ENCODE assay signal across 12 cellular contexts in the genomic region with DNA sequence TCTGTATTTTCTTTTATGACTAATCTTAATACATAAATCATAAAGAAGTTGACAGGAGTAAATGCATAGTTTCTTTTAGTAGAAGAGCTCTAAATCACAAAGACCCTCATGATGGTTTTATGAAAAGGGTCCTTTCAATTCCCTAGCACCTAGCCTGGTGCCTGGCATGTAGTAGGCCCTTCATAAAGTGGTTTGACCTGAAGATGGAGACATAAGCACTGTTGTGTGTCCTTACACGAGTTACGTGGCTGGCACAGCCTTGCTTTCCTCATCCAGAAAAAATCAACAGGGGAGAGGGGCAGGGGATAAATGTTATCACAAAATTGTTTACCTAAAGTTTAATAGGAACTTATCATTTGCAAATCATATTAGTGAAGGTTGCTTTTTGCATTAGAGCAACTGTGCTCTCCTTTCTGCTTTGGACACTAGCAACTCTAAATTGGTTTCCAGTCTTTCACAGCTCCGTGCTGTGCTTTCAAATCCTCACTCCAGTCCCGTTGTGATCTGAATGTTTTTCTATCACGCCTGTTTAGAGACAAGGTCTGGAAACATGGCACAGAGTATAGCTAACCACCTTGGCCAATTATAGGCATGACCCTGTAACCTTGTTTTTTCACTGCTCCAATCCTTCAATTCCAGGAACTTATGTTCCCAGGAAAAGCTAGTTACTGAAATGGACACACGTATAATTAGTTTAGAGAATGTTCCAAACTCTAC. TPM values are rescaled to one million over a fixed set of nuclear protein-coding genes. Genes with fewer than 3 reads are reported as not detected.
DNase-seq lines count a peak whose midpoint lies in the region; ATAC-seq, FAIRE-seq and TF ChIP-seq lines count a peak whose summit lies in the region.
"Had no signal": no experiment of that assay in that cellular context is flagged by ENCODE, and none has a peak within 500 bp of the region (broad histone marks: within the 10 kb centered on the region; RNA-seq: fewer than 3 reads in every experiment).

No MANE protein-coding gene starts in this region.

- H3K36me3 ChIP-seq in endocrine pancreas (ENCODE audit: control insufficient read depth, insufficient read depth, low read length) = no peaks in the 10 kb centered on the region
- no peaks in the 10 kb centered on the region for H3K36me3 ChIP-seq in CD8-positive, alpha-beta memory T cell (ENCODE audit: insufficient read depth, low read length)

- H3K36me3 Mint-ChIP-seq in CD8-positive, alpha-beta memory T cell = peaks cover 0 to 2% (median 0%) of the 10 kb centered on the region in 3 donors
- H3K36me3 Mint-ChIP-seq: activated naive CD4-positive, alpha-beta T cell treated with anti-CD3 and anti-CD28 coated beads, Interleukin-2, amount 50 U/mL, for 72 hours had no signal

- 0 out of 3 replicates have a peak, but pooled peaks have one; percentile 7 for TF ChIP-seq CTCF in A549 (IDR thresholded peaks at IDR 0.05)

- peaks cover 33 to 59% (median 43%) of the 10 kb centered on the region in 3 donors for H3K4me1 Mint-ChIP-seq in CD8-positive, alpha-beta memory T cell

- WGBS in A549 (ENCODE audit: missing lambda C conversion rate) = 72% methylated on average over 6 of the region's 6 CpGs

- no peak for TF ChIP-seq EP300 in A549 (IDR thresholded peaks at IDR 0.05)

- H3K4me3 ChIP-seq in A549 (no peak overlapping the region), endocrine pancreas (ENCODE audit: control insufficient read depth, insufficient read depth, low read length) (peak overlapping the region; percentile 88)
- H3K4me3 ChIP-seq in CD8-positive, alpha-beta memory T cell (ENCODE audit: low read length) = no peak overlapping the region
- H3K4me3 ChIP-seq: BLaER1 treated with 17β-estradiol and CSF1 and Interleukin-3, amounts not matched to agents 10 nM and 100 nM had no signal

- no peak overlapping the region for H3K4me3 Mint-ChIP-seq in CD8-positive, alpha-beta memory T cell

- H3K27ac ChIP-seq in A549 = no peak overlapping the region
- H3K27ac ChIP-seq in CD8-positive, alpha-beta memory T cell (ENCODE audit: low read depth, low read length) = no peak overlapping the region
- H3K27ac ChIP-seq: BLaER1 treated with 17β-estradiol and CSF1 and Interleukin-3, amounts not matched to agents 10 nM and 100 nM had no signal

- DNase-seq in A549 (ENCODE audit: low read depth in 1 of 2, low spot score in 1 of 2) (peak in 1 of 2 experiments; percentile 6), LHCN-M2 (ENCODE audit: low read depth) (peak; percentile 14), left lobe of liver (ENCODE audit: low spot score) (no peak), NCI-H1105 (lab: John Stamatoyannopoulos, UW) (no peak), NCI-H524 treated with DMSO at 0.1 percent for 48 hours (lab: John Stamatoyannopoulos, UW) (no peak), SHP77 (lab: John Stamatoyannopoulos, UW) (no peak)
- DNase-seq in CD8-positive, alpha-beta memory T cell = no peak
- DNase-seq: NK-92 treated with Interleukin-12 subunit alpha and Interleukin-12 subunit beta, amount 100 ng/mL, for 24 hours had no signal

- no peaks in the 10 kb centered on the region for H3K27me3 Mint-ChIP-seq in CD8-positive, alpha-beta memory T cell

- H3K9me3 ChIP-seq in A549 (no peaks in the 10 kb centered on the region), endocrine pancreas (ENCODE audit: control insufficient read depth, low read length) (no peaks in the 10 kb centered on the region)
- H3K9me3 ChIP-seq in CD8-positive, alpha-beta memory T cell (ENCODE audit: low read length) = no peaks in the 10 kb centered on the region

- FAIRE-seq in A549 (lab: Jason Lieb, UNC) = no peak
- FAIRE-seq: H54 had no signal

- no peaks in the 10 kb centered on the region for H3K9me3 Mint-ChIP-seq in CD8-positive, alpha-beta memory T cell
- H3K9me3 Mint-ChIP-seq: activated naive CD4-positive, alpha-beta T cell treated with anti-CD3 and anti-CD28 coated beads, Interleukin-2, amount 50 U/mL, for 72 hours had no signal

- peak overlapping the region; percentile 24 for H3K9ac ChIP-seq in endocrine pancreas (ENCODE audit: control insufficient read depth, insufficient read depth, low read length)
- H3K9ac ChIP-seq: BLaER1 treated with 17β-estradiol and CSF1 and Interleukin-3, amounts not matched to agents 10 nM and 100 nM had no signal

- no peak for TF ChIP-seq POLR2A in A549 (IDR thresholded peaks at IDR 0.05; ENCODE audit: low read length)

- POLR2A ChIA-PET in A549 (lab: Yijun Ruan, JAX) = interaction anchor here (1.6 kb wide), 1 partner anchor 56 kb away, joined by 7 read pairs; a partner anchor contains a TSS
- POLR2A ChIA-PET in CD8-positive, alpha-beta memory T cell (lab: Charles Lee) = no interaction called here

- peak in 1 of 2 experiments; percentile 22; a peak in 2 of 5 replicates for TF ChIP-seq RAD21 in A549 (conservative IDR thresholded peaks at IDR 0.05 in 1 of 2, IDR thresholded peaks at IDR 0.05 in 1 of 2)

- ATAC-seq in A549 (no peak), left lobe of liver (peak; percentile 84)
- ATAC-seq: activated naive CD4-positive, alpha-beta T cell treated with anti-CD3 and anti-CD28 coated beads, Interleukin-2, amount 50 U/mL, for 72 hours had no signal

- CTCF ChIA-PET in A549 (lab: Yijun Ruan, JAX) = interaction anchor here (0.8 to 3.5 kb wide), 7 partner anchors 11 to 905 kb away, joined by 3 to 30 read pairs (median 3); a partner anchor contains a TSS
- CTCF ChIA-PET in CD8-positive, alpha-beta memory T cell (lab: Charles Lee) = interaction anchor here (1.4 kb wide), 1 partner anchor 10 kb away, joined by 8 read pairs; no protein-coding TSS in a partner anchor

- no peaks in the 10 kb centered on the region for H3K27me3 ChIP-seq in endocrine pancreas (ENCODE audit: control insufficient read depth, insufficient read depth, low read length)
- no peaks in the 10 kb centered on the region for H3K27me3 ChIP-seq in CD8-positive, alpha-beta memory T cell (ENCODE audit: insufficient read depth, low read length, poor library complexity, severe bottlenecking)
- H3K27me3 ChIP-seq: BLaER1 treated with 17β-estradiol and CSF1 and Interleukin-3, amounts not matched to agents 10 nM and 100 nM had no signal

- no peaks in the 10 kb centered on the region for H3K4me1 ChIP-seq in A549
- H3K4me1 ChIP-seq in endocrine pancreas (ENCODE audit: control insufficient read depth, insufficient read depth, low read length) = peaks cover 16% of the 10 kb centered on the region
- H3K4me1 ChIP-seq in CD8-positive, alpha-beta memory T cell (ENCODE audit: insufficient read depth, low read length) = no peaks in the 10 kb centered on the region

- H3K4me2 ChIP-seq in A549 = no peak overlapping the region
- H3K4me2 ChIP-seq: BLaER1 treated with 17β-estradiol and CSF1 and Interleukin-3, amounts not matched to agents 10 nM and 100 nM had no signal

- no peak overlapping the region for H3K27ac Mint-ChIP-seq in CD8-positive, alpha-beta memory T cell
- H3K27ac Mint-ChIP-seq: activated naive CD4-positive, alpha-beta T cell treated with anti-CD3 and anti-CD28 coated beads, Interleukin-2, amount 50 U/mL, for 72 hours had no signal

TF ChIP-seq in A549, 52 proteins besides CTCF, POLR2A, EP300 and RAD21:
- TF ChIP-seq, protein P1, sequence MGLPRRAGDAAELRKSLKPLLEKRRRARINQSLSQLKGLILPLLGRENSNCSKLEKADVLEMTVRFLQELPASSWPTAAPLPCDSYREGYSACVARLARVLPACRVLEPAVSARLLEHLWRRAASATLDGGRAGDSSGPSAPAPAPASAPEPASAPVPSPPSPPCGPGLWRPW (IDR thresholded peaks at IDR 0.05) = no peak
- no peak for TF ChIP-seq CHD2 (IDR thresholded peaks at IDR 0.05; ENCODE audit: low read length, partially characterized antibody)
- TF ChIP-seq CEBPB (IDR thresholded peaks at IDR 0.05) = no peak
- TF ChIP-seq NFE2L2 (conservative IDR thresholded peaks at IDR 0.05; ENCODE audit: low read length) = no peak
- TF ChIP-seq, protein P2, sequence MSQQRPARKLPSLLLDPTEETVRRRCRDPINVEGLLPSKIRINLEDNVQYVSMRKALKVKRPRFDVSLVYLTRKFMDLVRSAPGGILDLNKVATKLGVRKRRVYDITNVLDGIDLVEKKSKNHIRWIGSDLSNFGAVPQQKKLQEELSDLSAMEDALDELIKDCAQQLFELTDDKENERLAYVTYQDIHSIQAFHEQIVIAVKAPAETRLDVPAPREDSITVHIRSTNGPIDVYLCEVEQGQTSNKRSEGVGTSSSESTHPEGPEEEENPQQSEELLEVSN (IDR thresholded peaks at IDR 0.05; ENCODE audit: borderline replicate concordance, low read depth) = no peak
- TF ChIP-seq ZSCAN20 (CRISPR knock-in tag; IDR thresholded peaks at IDR 0.05) = no peak
- no peak for TF ChIP-seq HOXA7 (CRISPR knock-in tag; IDR thresholded peaks at IDR 0.05)
- TF ChIP-seq HDAC2 (IDR thresholded peaks at IDR 0.05) = no peak
- TF ChIP-seq KDM1A (IDR thresholded peaks at IDR 0.05; ENCODE audit: low read depth) = no peak
- no peak for TF ChIP-seq GATA3 (IDR thresholded peaks at IDR 0.05; ENCODE audit: borderline replicate concordance)
- no peak for TF ChIP-seq TFCP2L1 (CRISPR knock-in tag; IDR thresholded peaks at IDR 0.05)

RNA-seq across cellular contexts. Expression of a gene that starts 55.7 kb away (rescaled TPM):
- polyA plus RNA-seq in A549 (2011; rRNA removed) (11.8 and 15.9 TPM in 2 replicates), A549 (2017; fragmentation: RNase III; extraction: RNeasy Plus Mini Kit Qiagen cat#74134 plus additional on column Dnase treatment) (8.6 to 12.1 TPM (median 10.8 TPM) in 3 replicates)
- polyA plus RNA-seq in A549 (2012; cell fraction: cytosol; rRNA removed) = 2.8 and 4.5 TPM in 2 replicates
- polyA plus RNA-seq in A549 (2012; cell fraction: nucleus; rRNA removed) = 2.6 and 4.6 TPM in 2 replicates
- polyA minus RNA-seq in A549 (2011; rRNA and poly(A)+ RNA removed) = 31.8 and 34.6 TPM in 2 replicates
- total RNA-seq in LHCN-M2 (2014; rRNA removed) (8.7 and 11.2 TPM in 2 replicates), left lobe of liver (6.0 TPM)
- 7.3 TPM for polyA plus RNA-seq in LHCN-M2 (2012)
- 1 to 10 TPM; 5.6 to 6.5 TPM for total RNA-seq in CD8-positive, alpha-beta memory T cell
- polyA plus RNA-seq in CD8-positive, alpha-beta memory T cell = 18.8 TPM
